2 cellular contexts compared by ENCODE assay signal in the genomic region with DNA sequence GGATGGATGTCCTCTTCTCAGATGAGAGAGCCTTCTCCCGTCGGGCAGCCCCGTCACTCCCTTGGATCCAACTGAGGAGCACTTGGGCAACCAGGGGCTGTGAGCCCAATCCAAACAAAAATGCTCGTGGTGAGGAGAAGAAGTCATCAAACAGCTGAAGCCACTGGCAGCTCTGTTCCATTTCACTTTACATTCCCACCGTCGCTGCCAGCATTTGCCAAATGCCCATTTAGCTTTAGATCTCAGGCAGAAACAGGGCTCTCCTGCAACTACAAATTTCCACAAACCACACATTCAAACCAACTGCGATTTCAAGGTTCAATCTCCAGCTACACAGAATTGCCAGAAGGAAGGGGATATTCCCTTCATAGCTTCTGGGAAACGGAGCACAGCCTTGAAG.
TF ChIP-seq lines count a peak whose summit lies in the region.

No MANE protein-coding gene starts in this region.

TF ChIP-seq in SK-N-SH, 30 proteins besides CTCF, POLR2A, EP300 and RAD21:
- TF ChIP-seq, protein P1, sequence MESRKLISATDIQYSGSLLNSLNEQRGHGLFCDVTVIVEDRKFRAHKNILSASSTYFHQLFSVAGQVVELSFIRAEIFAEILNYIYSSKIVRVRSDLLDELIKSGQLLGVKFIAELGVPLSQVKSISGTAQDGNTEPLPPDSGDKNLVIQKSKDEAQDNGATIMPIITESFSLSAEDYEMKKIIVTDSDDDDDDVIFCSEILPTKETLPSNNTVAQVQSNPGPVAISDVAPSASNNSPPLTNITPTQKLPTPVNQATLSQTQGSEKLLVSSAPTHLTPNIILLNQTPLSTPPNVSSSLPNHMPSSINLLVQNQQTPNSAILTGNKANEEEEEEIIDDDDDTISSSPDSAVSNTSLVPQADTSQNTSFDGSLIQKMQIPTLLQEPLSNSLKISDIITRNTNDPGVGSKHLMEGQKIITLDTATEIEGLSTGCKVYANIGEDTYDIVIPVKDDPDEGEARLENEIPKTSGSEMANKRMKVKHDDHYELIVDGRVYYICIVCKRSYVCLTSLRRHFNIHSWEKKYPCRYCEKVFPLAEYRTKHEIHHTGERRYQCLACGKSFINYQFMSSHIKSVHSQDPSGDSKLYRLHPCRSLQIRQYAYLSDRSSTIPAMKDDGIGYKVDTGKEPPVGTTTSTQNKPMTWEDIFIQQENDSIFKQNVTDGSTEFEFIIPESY (IDR thresholded peaks at IDR 0.05; ENCODE audit: borderline replicate concordance, low read depth), result no peak
- TF ChIP-seq EZH2phosphoT487 (IDR thresholded peaks at IDR 0.05; ENCODE audit: borderline replicate concordance, low read depth) (no peak), RCOR1 (IDR thresholded peaks at IDR 0.05; ENCODE audit: low read length) (no peak), TEAD4 (IDR thresholded peaks at IDR 0.05; ENCODE audit: borderline replicate concordance, insufficient read depth) (no peak), USF1 (IDR thresholded peaks at IDR 0.05; ENCODE audit: borderline replicate concordance, low read depth) (no peak), FOXM1 (IDR thresholded peaks at IDR 0.05; ENCODE audit: low read depth) (no peak), MXI1 (IDR thresholded peaks at IDR 0.05; ENCODE audit: low read depth, low read length) (no peak), TAF1 (IDR thresholded peaks at IDR 0.05; ENCODE audit: borderline replicate concordance, low read depth, low read length) (no peak), TCF12 (IDR thresholded peaks at IDR 0.05) (no peak), NRF1 (IDR thresholded peaks at IDR 0.05; ENCODE audit: low read depth, low read length) (no peak), GABPA (IDR thresholded peaks at IDR 0.05; ENCODE audit: low read depth) (no peak), SIN3A (IDR thresholded peaks at IDR 0.05; ENCODE audit: borderline replicate concordance, low read depth, low read length) (no peak), IRF3 (IDR thresholded peaks at IDR 0.05; ENCODE audit: low read depth, low read length) (no peak), CHD2 (IDR thresholded peaks at IDR 0.05; ENCODE audit: low read length, partially characterized antibody) (no peak), RXRA (IDR thresholded peaks at IDR 0.05; ENCODE audit: borderline replicate concordance, low read depth) (no peak), PBX3 (IDR thresholded peaks at IDR 0.05) (no peak)

TF ChIP-seq in SK-N-SH treated with all-trans-retinoic acid at 6 μM for 48 hours, 23 proteins besides CTCF, POLR2A, EP300 and RAD21 (continued from another document):
- TF ChIP-seq, protein P2, sequence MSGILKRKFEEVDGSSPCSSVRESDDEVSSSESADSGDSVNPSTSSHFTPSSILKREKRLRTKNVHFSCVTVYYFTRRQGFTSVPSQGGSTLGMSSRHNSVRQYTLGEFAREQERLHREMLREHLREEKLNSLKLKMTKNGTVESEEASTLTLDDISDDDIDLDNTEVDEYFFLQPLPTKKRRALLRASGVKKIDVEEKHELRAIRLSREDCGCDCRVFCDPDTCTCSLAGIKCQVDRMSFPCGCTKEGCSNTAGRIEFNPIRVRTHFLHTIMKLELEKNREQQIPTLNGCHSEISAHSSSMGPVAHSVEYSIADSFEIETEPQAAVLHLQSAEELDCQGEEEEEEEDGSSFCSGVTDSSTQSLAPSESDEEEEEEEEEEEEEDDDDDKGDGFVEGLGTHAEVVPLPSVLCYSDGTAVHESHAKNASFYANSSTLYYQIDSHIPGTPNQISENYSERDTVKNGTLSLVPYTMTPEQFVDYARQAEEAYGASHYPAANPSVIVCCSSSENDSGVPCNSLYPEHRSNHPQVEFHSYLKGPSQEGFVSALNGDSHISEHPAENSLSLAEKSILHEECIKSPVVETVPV (CRISPR knock-in tag; IDR thresholded peaks at IDR 0.05), result no peak
